Comparison of ENCODE assay signal across 8 cellular contexts in the genomic region with DNA sequence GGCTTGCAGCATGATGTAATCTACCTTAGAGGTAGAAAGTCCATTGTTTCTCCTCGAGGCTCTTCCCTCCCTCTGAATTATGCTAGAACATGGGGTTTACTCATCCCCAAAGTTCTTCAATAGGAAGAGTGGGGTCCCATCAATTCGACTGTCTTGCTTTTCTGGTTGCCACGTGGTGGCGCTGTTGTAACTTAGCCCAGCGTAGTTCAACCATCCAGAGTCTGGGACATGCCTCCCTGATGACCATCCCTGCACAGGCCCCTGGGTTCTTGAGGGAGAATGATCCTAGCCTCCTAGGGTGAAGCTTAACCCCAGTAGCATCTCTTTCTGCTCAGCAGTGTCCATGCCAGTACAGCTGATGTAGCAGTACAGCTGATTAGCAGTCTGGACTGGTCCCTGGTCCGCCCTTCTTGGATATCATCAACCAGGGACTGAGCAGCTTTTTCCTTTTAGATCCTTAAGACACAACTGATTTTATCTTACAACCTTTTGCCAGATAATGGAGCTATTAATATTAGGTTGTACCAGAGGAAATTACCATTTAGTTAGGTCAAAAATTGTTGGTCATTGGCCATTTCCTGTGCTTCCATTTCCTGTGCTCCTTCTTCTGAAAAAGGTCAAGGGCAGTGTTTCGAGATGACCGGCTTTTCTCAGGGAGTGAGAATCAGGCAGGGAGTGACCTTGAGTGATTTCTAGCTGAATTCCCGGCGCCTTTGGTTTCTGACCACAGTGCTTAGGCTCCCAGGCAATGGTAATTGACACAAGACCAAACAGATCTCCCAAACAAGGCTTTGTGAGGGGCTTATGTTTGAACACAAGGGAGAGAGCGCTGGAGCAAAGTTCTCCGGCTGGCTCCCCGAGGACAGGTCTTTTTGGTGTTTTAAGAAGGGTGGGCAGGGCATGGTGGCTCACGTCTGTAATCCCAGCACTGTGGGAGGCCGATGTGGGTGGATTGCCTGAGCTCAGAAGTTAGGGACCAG.
A peak's percentile ranks its signal among the peaks of the same experiment; 100 is the strongest.
DNase-seq lines count a peak whose midpoint lies in the region; ATAC-seq and TF ChIP-seq lines count a peak whose summit lies in the region.

No MANE protein-coding gene starts in this region.

- H3K36me3 ChIP-seq in esophagus muscularis mucosa: peaks cover 0 to 8% (median 0%) of the 10 kb centered on the region in 4 donors

- H3K9me3 ChIP-seq in esophagus muscularis mucosa: no peaks in the 10 kb centered on the region

- H3K4me1 Mint-ChIP-seq in progenitor cell of endocrine pancreas (ENCODE audit: low read depth): peaks cover 7% of the 10 kb centered on the region

- TF ChIP-seq POLR2A in esophagus muscularis mucosa (IDR thresholded peaks at IDR 0.05; ENCODE audit: low read depth): no peak

- H3K4me1 ChIP-seq in esophagus muscularis mucosa: peaks cover 27 to 42% (median 30%) of the 10 kb centered on the region in 4 donors

- DNase-seq in GM12864 (ENCODE audit: low read depth): no peak
- DNase-seq in NCI-H82 treated with DMSO at 0.1 percent for 48 hours (lab: John Stamatoyannopoulos, UW; ENCODE audit: unreplicated experiment): peak; percentile 15
- no peak for DNase-seq in esophagus muscularis mucosa (ENCODE audit: extremely low spot score)
- no peak for DNase-seq in progenitor cell of endocrine pancreas (ENCODE audit: low spot score, unreplicated experiment)
- no peak for DNase-seq in activated gamma-delta T cell treated with Interleukin-2 at 50 U/mL for 16 hours
- DNase-seq in germinal center (ENCODE audit: low spot score): no peak

- TF ChIP-seq EP300 in esophagus muscularis mucosa (IDR thresholded peaks at IDR 0.05): no peak

- H3K27ac Mint-ChIP-seq in progenitor cell of endocrine pancreas: peak overlapping the region; percentile 76

- H3K9me3 Mint-ChIP-seq in progenitor cell of endocrine pancreas (ENCODE audit: low read depth): no peaks in the 10 kb centered on the region

- 53% methylated on average over 12 of the region's 15 CpGs for WGBS in esophagus muscularis mucosa

- intact Hi-C loops in esophagus muscularis mucosa (cut with DNase I): loop anchor here (5.0 to 10.0 kb wide), 3 partner anchors 82 to 210 kb away; a partner anchor contains a TSS

- ATAC-seq in HG03175 (IDR thresholded peaks at IDR 0.05; ENCODE audit: unreplicated experiment) (no peak), HG03520 (IDR thresholded peaks at IDR 0.05; ENCODE audit: unreplicated experiment) (no peak)

- H3K27me3 ChIP-seq in esophagus muscularis mucosa: no peaks in the 10 kb centered on the region

- H3K4me3 ChIP-seq in GM12864 (ENCODE audit: low read depth, low read length): no peak overlapping the region
- no peak overlapping the region for H3K4me3 ChIP-seq in esophagus muscularis mucosa

- peak; percentile 48 for TF ChIP-seq CTCF in GM12864 (IDR thresholded peaks at IDR 0.05; ENCODE audit: low read depth, low read length, missing control alignments)
- TF ChIP-seq CTCF in esophagus muscularis mucosa (IDR thresholded peaks at IDR 0.05): peak; percentile 65 to 73 (median 67)
- peak; percentile 73 for TF ChIP-seq CTCF in progenitor cell of endocrine pancreas (IDR thresholded peaks at IDR 0.05; ENCODE audit: unreplicated experiment)

- no peak overlapping the region for H3K4me3 Mint-ChIP-seq in progenitor cell of endocrine pancreas (ENCODE audit: low read depth)

- H3K27ac ChIP-seq in esophagus muscularis mucosa (replicated peaks in 1 of 4): peak overlapping the region; percentile 39 to 66 (median 48)

- H3K27me3 Mint-ChIP-seq in progenitor cell of endocrine pancreas: no peaks in the 10 kb centered on the region

- H3K36me3 Mint-ChIP-seq in progenitor cell of endocrine pancreas (ENCODE audit: insufficient read depth): peaks cover 1% of the 10 kb centered on the region
